1 cellular context compared by ENCODE assay signal in the genomic region with DNA sequence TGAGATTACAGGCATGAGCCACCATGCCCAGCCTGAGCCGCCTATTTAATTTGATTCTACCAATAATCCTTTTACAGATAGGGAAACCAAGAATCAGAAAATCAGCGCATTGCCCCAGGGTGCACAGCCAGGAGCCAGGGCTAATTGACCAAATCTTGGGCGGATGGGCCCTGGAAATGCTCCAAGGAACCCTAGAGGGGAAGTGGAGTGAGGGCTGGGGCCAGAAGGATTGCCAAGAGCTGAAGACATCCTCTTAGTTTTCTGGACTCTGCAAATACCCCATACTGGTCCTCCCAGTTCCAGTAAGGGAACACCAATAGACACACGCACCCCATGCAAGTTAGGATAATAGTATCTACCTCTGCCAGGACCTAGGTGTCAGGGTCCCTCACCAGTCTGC.
TF ChIP-seq lines count a peak whose summit lies in the region.

No MANE protein-coding gene starts in this region.

TF ChIP-seq in K562, 482 proteins besides CTCF, POLR2A, EP300 and RAD21:
- no peak for TF ChIP-seq TFAP4 (CRISPR knock-in tag; IDR thresholded peaks at IDR 0.05; ENCODE audit: borderline replicate concordance)
- no peak for TF ChIP-seq GTF2E2 (tag; IDR thresholded peaks at IDR 0.05)
- no peak for TF ChIP-seq CHD2 (IDR thresholded peaks at IDR 0.05; ENCODE audit: low read depth, low read length)
- TF ChIP-seq ZBTB1 (CRISPR knock-in tag; IDR thresholded peaks at IDR 0.05; ENCODE audit: borderline replicate concordance, low read depth), result no peak
- peak; percentile 76; the same call in 1 of the 2 replicates for TF ChIP-seq SPI1 (IDR thresholded peaks at IDR 0.05; ENCODE audit: borderline replicate concordance, low read depth, low read length)
- no peak for TF ChIP-seq MXI1 (IDR thresholded peaks at IDR 0.05; ENCODE audit: low read depth, low read length)
